Comparison of ENCODE assay signal across 1 cellular context in genomic region chr1:205266584-205267305, GRCh38.
TF ChIP-seq lines count a peak whose summit lies in the region.

No MANE protein-coding gene starts in this region.

TF ChIP-seq in GM23338, 12 proteins besides CTCF, POLR2A, EP300 and RAD21:
- no peak for TF ChIP-seq STAT1 (IDR thresholded peaks at IDR 0.05; ENCODE audit: unreplicated experiment)
- no peak for TF ChIP-seq ZNF114 (CRISPR knock-in tag; IDR thresholded peaks at IDR 0.05)
- TF ChIP-seq REST (IDR thresholded peaks at IDR 0.05; ENCODE audit: unreplicated experiment), result no peak
- no peak for TF ChIP-seq ZNF331 (CRISPR knock-in tag; IDR thresholded peaks at IDR 0.05; ENCODE audit: low read depth)
- TF ChIP-seq NANOG (IDR thresholded peaks at IDR 0.05; ENCODE audit: borderline replicate concordance), result no peak
- no peak for TF ChIP-seq CREB1 (CRISPR knock-in tag; IDR thresholded peaks at IDR 0.05; ENCODE audit: low read depth)
- TF ChIP-seq POLR2AphosphoS5 (IDR thresholded peaks at IDR 0.05; ENCODE audit: low read depth), result no peak
- TF ChIP-seq EZH2phosphoT487 (IDR thresholded peaks at IDR 0.05; ENCODE audit: unreplicated experiment), result no peak
- TF ChIP-seq JUNB (IDR thresholded peaks at IDR 0.05; ENCODE audit: unreplicated experiment), result no peak
- no peak for TF ChIP-seq ZNF462 (CRISPR knock-in tag; IDR thresholded peaks at IDR 0.05)
- no peak for TF ChIP-seq ETS1 (IDR thresholded peaks at IDR 0.05)
- TF ChIP-seq EZH2 (IDR thresholded peaks at IDR 0.05; ENCODE audit: low read depth, unreplicated experiment), result no peak
